Comparison of ENCODE assay signal across 8 cellular contexts in genomic region chr3:136070953-136071949, GRCh38.
DNase-seq lines count a peak whose midpoint lies in the region; ATAC-seq and TF ChIP-seq lines count a peak whose summit lies in the region.

No MANE protein-coding gene starts in this region.

- H3K27ac ChIP-seq in heart left ventricle = peak overlapping the region in 11 of 12 donors; percentile 56 to 83 (median 64)
- H3K27ac ChIP-seq in tibial artery = peak overlapping the region; percentile 61 to 78

- peak; percentile 53 for ATAC-seq in SK-N-SH treated with all-trans-retinoic acid at 6 μM for 48 hours
- peak; percentile 53 to 76 (median 72) for ATAC-seq in heart left ventricle
- no peak for ATAC-seq in GM21786 (IDR thresholded peaks at IDR 0.05; ENCODE audit: unreplicated experiment)
- no peak for ATAC-seq in HG03097 (IDR thresholded peaks at IDR 0.05; ENCODE audit: low FRiP score, unreplicated experiment)
- ATAC-seq in GM18867 (IDR thresholded peaks at IDR 0.05; ENCODE audit: unreplicated experiment) = no peak

- H3K4me3 ChIP-seq in heart left ventricle (no peak overlapping the region), tibial artery (no peak overlapping the region)

- peaks cover 0 to 9% (median 3%) of the 10 kb centered on the region in 9 donors for H3K36me3 ChIP-seq in heart left ventricle
- peaks cover 0 to 3% (median 0%) of the 10 kb centered on the region in 3 donors for H3K36me3 ChIP-seq in tibial artery

- peak; percentile 12 for DNase-seq in NOMO-1 treated with DMSO at 0.1 percent for 48 hours (lab: John Stamatoyannopoulos, UW; ENCODE audit: unreplicated experiment)
- no peak for DNase-seq in NOMO-1 treated with dmso at 0.1 percent for 144 hours (lab: John Stamatoyannopoulos, UW; ENCODE audit: unreplicated experiment)
- peak in 3 of 5 donors; percentile 23 to 41 (median 36) for DNase-seq in heart left ventricle
- DNase-seq in tibial artery = peak in 1 of 2 donors; percentile 30

- TF ChIP-seq CTCF in heart left ventricle (IDR thresholded peaks at IDR 0.05) = peak in 1 of 12 donors; percentile 13
- TF ChIP-seq CTCF in tibial artery (IDR thresholded peaks at IDR 0.05) = peak in 1 of 2 experiments; percentile 16

- intact Hi-C loops in heart left ventricle (cut with DNase I) = loop anchor here in 7 of 10 donors (2.0 to 10.0 kb wide), 6 partner anchors 181 to 941 kb away; partner anchors contain the start of genes STAG1 (in 4 of the 7) and PCCB (in 1 of the 7)
- intact Hi-C loops in tibial artery (cut with DNase I; ENCODE audit: low total_unique reads) = loop anchor here (5.0 to 10.0 kb wide), 4 partner anchors 124 to 941 kb away; partner anchors contain the start of gene MSL2

- WGBS in heart left ventricle, 4 donors = 24 to 27% (median 26%) methylated on average over 9 of the region's 9 CpGs

- peaks cover 0 to 37% (median 21%) of the 10 kb centered on the region in 12 donors for H3K4me1 ChIP-seq in heart left ventricle
- H3K4me1 ChIP-seq in tibial artery = peaks cover 0 to 27% (median 15%) of the 10 kb centered on the region in 4 donors

- H3K9me3 ChIP-seq in heart left ventricle (no peaks in the 10 kb centered on the region), tibial artery (no peaks in the 10 kb centered on the region)

- H3K27me3 ChIP-seq in heart left ventricle (no peaks in the 10 kb centered on the region), tibial artery (no peaks in the 10 kb centered on the region)

- TF ChIP-seq POLR2A in heart left ventricle (IDR thresholded peaks at IDR 0.05) = no peak

TF ChIP-seq in SK-N-SH treated with all-trans-retinoic acid at 6 μM for 48 hours, 23 proteins besides CTCF, POLR2A, EP300 and RAD21:
- TF ChIP-seq ISL1 (CRISPR knock-in tag; IDR thresholded peaks at IDR 0.05) (no peak), ZFP3 (CRISPR knock-in tag; IDR thresholded peaks at IDR 0.05) (0 out of 2 replicates have a peak, but pooled peaks have one; percentile 24), CSDC2 (CRISPR knock-in tag; IDR thresholded peaks at IDR 0.05) (0 out of 2 replicates have a peak, but pooled peaks have one; percentile 19), TSHZ2 (CRISPR knock-in tag; IDR thresholded peaks at IDR 0.05) (0 out of 2 replicates have a peak, but pooled peaks have one; percentile 32)

Comparison
In these comparisons a context has a peak if more than half of its experiments do, and no peak if none do; other contexts are left out.
1. ATAC-seq: peak in SK-N-SH treated with all-trans-retinoic acid at 6 μM for 48 hours (single experiment) and heart left ventricle (4 of 4); none in GM21786 (single experiment), HG03097 (single experiment) and GM18867 (single experiment).